Comparison of ENCODE assay signal across 9 cellular contexts in the genomic region with DNA sequence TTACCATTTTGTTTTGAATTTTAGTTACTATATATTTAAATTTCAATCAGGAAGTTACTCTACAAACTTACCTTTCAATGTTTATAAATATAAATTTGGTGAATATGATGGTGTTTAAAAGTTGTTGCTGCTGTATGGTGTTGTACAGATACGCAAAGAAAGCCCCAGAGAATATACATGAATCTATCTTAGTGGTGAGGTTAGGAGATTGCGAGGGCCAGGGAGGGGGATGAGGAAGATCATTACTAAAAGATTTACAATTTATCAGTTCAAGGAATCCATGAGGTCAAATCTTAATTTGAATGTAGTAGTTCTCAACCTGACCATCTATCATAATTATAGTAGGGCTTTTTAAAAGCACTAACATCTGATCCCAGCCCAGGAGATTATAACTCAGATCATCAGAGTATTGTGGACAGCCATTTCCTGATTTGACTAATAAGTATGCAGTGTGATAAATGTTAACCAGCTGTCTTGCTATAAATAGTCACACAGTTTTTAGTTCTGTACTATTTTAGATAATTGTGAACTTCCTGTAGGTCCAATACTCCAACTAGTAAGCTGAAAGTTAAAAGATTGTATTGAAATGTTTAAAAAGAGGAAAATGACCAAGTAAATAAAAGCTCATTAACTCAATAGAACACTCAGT. TPM values are rescaled to one million over a fixed set of nuclear protein-coding genes. Genes with fewer than 3 reads are reported as not detected.
DNase-seq lines count a peak whose midpoint lies in the region; ATAC-seq and TF ChIP-seq lines count a peak whose summit lies in the region.
"Had no signal": no experiment of that assay in that cellular context is flagged by ENCODE, and none has a peak within 500 bp of the region (broad histone marks: within the 10 kb centered on the region; RNA-seq: fewer than 3 reads in every experiment).

No MANE protein-coding gene starts in this region.

- no peaks in the 10 kb centered on the region for H3K9me1 ChIP-seq in IMR-90 (ENCODE audit: insufficient read depth, low read length)

- H2AFZ ChIP-seq in IMR-90 (replicated peaks; ENCODE audit: low read length, poor library complexity): no peak overlapping the region

- no peak overlapping the region for H3K14ac ChIP-seq in IMR-90 (replicated peaks; ENCODE audit: low read depth, low read length)

- H3K4me3 ChIP-seq in IMR-90 (ENCODE audit: insufficient read depth, low read depth, low read length) (no peak overlapping the region), psoas muscle (no peak overlapping the region)
- H3K4me3 ChIP-seq: pancreas had no signal

- CTCF ChIA-PET in IMR-90 (lab: Yijun Ruan, JAX): interaction anchor here (1.1 kb wide), 1 partner anchor 175 kb away, joined by 4 read pairs; no protein-coding TSS in a partner anchor

- no peak overlapping the region for H3K18ac ChIP-seq in IMR-90 (ENCODE audit: low read depth, low read length)

- no peak overlapping the region for H3K4ac ChIP-seq in IMR-90 (ENCODE audit: low read depth, low read length)

- H3K4me2 ChIP-seq in IMR-90 (ENCODE audit: low read depth, low read length): no peak overlapping the region

- no peak overlapping the region for H4K91ac ChIP-seq in IMR-90 (ENCODE audit: insufficient read depth, low read depth, low read length)

- no peak overlapping the region for H2AK5ac ChIP-seq in IMR-90 (ENCODE audit: low read depth, low read length)

- intact Hi-C loops in IMR-90 (cut with micrococcal nuclease) (no loop called here), left cardiac atrium (cut with DNase I) (no loop called here), psoas muscle (cut with DNase I) (no loop called here)

- peaks cover 0 to 4% of the 10 kb centered on the region in 2 experiments; a peak in 1 of 4 replicates for H3K79me1 ChIP-seq in IMR-90 (ENCODE audit: low read depth in 1 of 2, low read length in 2 of 2)

- no peak overlapping the region for H4K8ac ChIP-seq in IMR-90 (ENCODE audit: low read depth in 2 of 2, low read length in 2 of 2)

- peaks cover 5% of the 10 kb centered on the region for H3K4me1 ChIP-seq in IMR-90 (ENCODE audit: control insufficient read depth, insufficient read depth, low read length)
- peaks cover 14% of the 10 kb centered on the region for H3K4me1 ChIP-seq in psoas muscle

- H3K36me3 ChIP-seq in IMR-90 (ENCODE audit: control insufficient read depth, insufficient read depth, low read length): peaks cover 11% of the 10 kb centered on the region; the same call in 1 of the 2 replicates
- peaks cover 0 to 54% of the 10 kb centered on the region in 2 donors for H3K36me3 ChIP-seq in psoas muscle (ENCODE audit: insufficient read depth in 1 of 2, low read depth in 1 of 2)

- H3K27me3 ChIP-seq in IMR-90 (ENCODE audit: control insufficient read depth, insufficient read depth, low read length) (no peaks in the 10 kb centered on the region), psoas muscle (ENCODE audit: insufficient read depth in 3 of 3, low read length in 2 of 3) (no peaks in the 10 kb centered on the region)
- H3K27me3 ChIP-seq: pancreas had no signal

- in situ Hi-C loops in GM13976 (cut with MboI; ENCODE audit: low sequenced_read_pairs, unreplicated experiment) (no loop called here), IMR-90 (cut with MboI; ENCODE audit: low sequenced_read_pairs) (no loop called here)

- H3K23ac ChIP-seq in IMR-90 (ENCODE audit: low read depth, low read length): no peak overlapping the region

- no peak overlapping the region for H2BK20ac ChIP-seq in IMR-90 (ENCODE audit: low read depth, low read length)

- H3K56ac ChIP-seq in IMR-90 (ENCODE audit: extremely low read depth, insufficient read depth, low read length): no peak overlapping the region

- H3K9ac ChIP-seq in IMR-90 (ENCODE audit: low read depth, low read length): no peak overlapping the region

- H4K20me1 ChIP-seq in IMR-90 (ENCODE audit: insufficient read depth, low read length): no peaks in the 10 kb centered on the region

- no peak overlapping the region for H2BK15ac ChIP-seq in IMR-90 (ENCODE audit: low read depth, low read length)

- peak overlapping the region; percentile 37 for H2BK5ac ChIP-seq in IMR-90 (ENCODE audit: low read depth, low read length, poor library complexity, severe bottlenecking)

- no peak for TF ChIP-seq POLR2A in IMR-90 (IDR thresholded peaks at IDR 0.05; ENCODE audit: low read depth, low read length)

- peak; percentile 90 for ATAC-seq in GM21528 (IDR thresholded peaks at IDR 0.05; ENCODE audit: low FRiP score, unreplicated experiment)
- ATAC-seq in IMR-90 (ENCODE audit: low read depth): no peak
- peak; percentile 58 to 74 for ATAC-seq in left cardiac atrium
- no peak for ATAC-seq in psoas muscle

- BruUV-seq in IMR-90 (replicated peaks; lab: Mats Ljungman, UMichigan): no TSS peak

- DNase-seq in GM13976 (ENCODE audit: low spot score) (peak; percentile 53), IMR-90 (peak; percentile 6), left cardiac atrium (no peak), NCI-H1694 treated with DMSO at 0.1 percent for 48 hours (lab: John Stamatoyannopoulos, UW) (no peak), HUDEP-2 (lab: John Stamatoyannopoulos, UW; ENCODE audit: unreplicated experiment in 76 of 76) (no peak), UCSD-AML1 (lab: John Stamatoyannopoulos, UW; ENCODE audit: unreplicated experiment) (no peak), psoas muscle (no peak)
- DNase-seq: pancreas had no signal

- no peak for TF ChIP-seq CTCF in GM13976 (IDR thresholded peaks at IDR 0.05; ENCODE audit: borderline replicate concordance, control extremely low read depth, extremely low read depth, insufficient read depth, missing control alignments)
- no peak for TF ChIP-seq CTCF in IMR-90 (conservative IDR thresholded peaks at IDR 0.05; ENCODE audit: low read depth, low read length)
- no peak for TF ChIP-seq CTCF in psoas muscle (IDR thresholded peaks at IDR 0.05)

- H3K9me3 ChIP-seq in IMR-90 (ENCODE audit: control insufficient read depth, insufficient read depth, low read length) (no peaks in the 10 kb centered on the region), psoas muscle (no peaks in the 10 kb centered on the region)
- H3K9me3 ChIP-seq: pancreas had no signal

- H3K27ac ChIP-seq in IMR-90 (ENCODE audit: insufficient read depth, low read length): no peak overlapping the region
- H3K27ac ChIP-seq in psoas muscle: no peak overlapping the region
- H3K27ac ChIP-seq: pancreas had no signal

- WGBS in IMR-90 (ENCODE audit: extremely low coverage in 2 of 2, insufficient read length in 1 of 2), 2 experiments: no CpG with 5 or more reads among the region's 2 CpGs
- 89 to 96% (median 93%) methylated on average over 2 of the region's 2 CpGs for WGBS in psoas muscle, 3 donors

- H2BK120ac ChIP-seq in IMR-90 (ENCODE audit: low read depth, low read length): no peak overlapping the region

- TF ChIP-seq RAD21 in IMR-90 (IDR thresholded peaks at IDR 0.05; ENCODE audit: low read length): no peak

- dilution Hi-C loops in IMR-90 (cut with HindIII; ENCODE audit: low sequenced_read_pairs, unreplicated experiment): loop anchor here (25.0 kb wide), 1 partner anchor 190 kb away; no protein-coding TSS in a partner anchor

- POLR2A ChIA-PET in IMR-90 (lab: Charles Lee; ENCODE audit: unreplicated experiment): no interaction called here

- H2AK9ac ChIP-seq in IMR-90 (replicated peaks; ENCODE audit: low read depth, low read length, poor library complexity): no peak overlapping the region

- no peak overlapping the region for H4K5ac ChIP-seq in IMR-90 (ENCODE audit: low read depth, low read length)

TF ChIP-seq in IMR-90, 13 proteins besides CTCF, POLR2A, EP300 and RAD21 (continues in another document):
- TF ChIP-seq MXI1 (IDR thresholded peaks at IDR 0.05; ENCODE audit: borderline replicate concordance, low read depth, low read length) (no peak), FOS (IDR thresholded peaks at IDR 0.05; ENCODE audit: low read depth, low read length) (no peak), BHLHE40 (IDR thresholded peaks at IDR 0.05; ENCODE audit: low read depth, low read length) (no peak), MAFK (IDR thresholded peaks at IDR 0.05; ENCODE audit: low read depth, low read length) (no peak), NFE2L2 (IDR thresholded peaks at IDR 0.05; ENCODE audit: low read depth, low read length) (no peak), SMC3 (IDR thresholded peaks at IDR 0.05; ENCODE audit: low read depth, low read length) (no peak), CHD1 (IDR thresholded peaks at IDR 0.05; ENCODE audit: low read depth, low read length) (no peak), RCOR1 (IDR thresholded peaks at IDR 0.05; ENCODE audit: insufficient replicate concordance, low read length) (no peak), RFX5 (IDR thresholded peaks at IDR 0.05; ENCODE audit: low read depth, low read length) (no peak)
- TF ChIP-seq, protein P1, sequence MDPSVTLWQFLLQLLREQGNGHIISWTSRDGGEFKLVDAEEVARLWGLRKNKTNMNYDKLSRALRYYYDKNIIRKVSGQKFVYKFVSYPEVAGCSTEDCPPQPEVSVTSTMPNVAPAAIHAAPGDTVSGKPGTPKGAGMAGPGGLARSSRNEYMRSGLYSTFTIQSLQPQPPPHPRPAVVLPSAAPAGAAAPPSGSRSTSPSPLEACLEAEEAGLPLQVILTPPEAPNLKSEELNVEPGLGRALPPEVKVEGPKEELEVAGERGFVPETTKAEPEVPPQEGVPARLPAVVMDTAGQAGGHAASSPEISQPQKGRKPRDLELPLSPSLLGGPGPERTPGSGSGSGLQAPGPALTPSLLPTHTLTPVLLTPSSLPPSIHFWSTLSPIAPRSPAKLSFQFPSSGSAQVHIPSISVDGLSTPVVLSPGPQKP (IDR thresholded peaks at IDR 0.05; ENCODE audit: borderline replicate concordance, low read depth, low read length): no peak

RNA-seq across cellular contexts. Expression of a gene that starts 23.6 kb away (rescaled TPM):
- total RNA-seq in IMR-90 (2012; rRNA removed) (11.5 and 35.0 TPM in 2 replicates), left cardiac atrium (10 to 100 TPM; 47.5 to 68.4 TPM), psoas muscle (10 to 100 TPM; 16.0 to 25.8 (median 18.1) TPM)
- polyA plus RNA-seq in IMR-90 (2012; rRNA removed) (33.9 and 45.8 TPM in 2 replicates), psoas muscle (10 to 100 TPM; 16.2 to 26.1 (median 16.6) TPM)
- polyA plus RNA-seq in IMR-90 (2012; cell fraction: cytosol; rRNA removed): 10.7 and 13.2 TPM in 2 replicates
- 2.5 and 27.8 TPM in 2 replicates for polyA plus RNA-seq in IMR-90 (2012; cell fraction: nucleus; rRNA removed; ENCODE audit: low replicate concordance)

RNA-seq across cellular contexts. Expression of a gene that starts 43.7 kb away (rescaled TPM):
- 1.1 and 1.7 TPM in 2 replicates for total RNA-seq in IMR-90 (2012; rRNA removed)
- 0.68 and 0.95 TPM in 2 replicates for polyA plus RNA-seq in IMR-90 (2012; rRNA removed)
- polyA plus RNA-seq in IMR-90 (2012; cell fraction: cytosol; rRNA removed): 0.22 and 0.25 TPM in 2 replicates
- polyA plus RNA-seq in IMR-90 (2012; cell fraction: nucleus; rRNA removed; ENCODE audit: low replicate concordance): 0.18 and 0.41 TPM in 2 replicates
- total RNA-seq in left cardiac atrium: not detected
- under 1 TPM in 1 of 4 donors, not detected in 3; 0.22 TPM for total RNA-seq in psoas muscle
- polyA plus RNA-seq in psoas muscle: not detected

Comparison
In these comparisons a context has a peak if more than half of its experiments do, and no peak if none do; other contexts are left out.
1. DNase-seq: peak in GM13976 (single experiment) and IMR-90 (single experiment); none in left cardiac atrium (single experiment), NCI-H1694 treated with DMSO at 0.1 percent for 48 hours (single experiment), HUDEP-2 (0 of 76), UCSD-AML1 (single experiment) and psoas muscle (0 of 2).
2. ATAC-seq: peak in GM21528 (single experiment) and left cardiac atrium (2 of 2); none in IMR-90 (single experiment) and psoas muscle (0 of 4).